Comparison of ENCODE assay signal across 8 cellular contexts in genomic region chr12:131929530-131930456, GRCh38. TPM values are rescaled to one million over a fixed set of nuclear protein-coding genes. Genes with fewer than 3 reads are reported as not detected.
DNase-seq lines count a peak whose midpoint lies in the region; ATAC-seq, FAIRE-seq and TF ChIP-seq lines count a peak whose summit lies in the region.

No MANE protein-coding gene starts in this region.

- H2AFZ ChIP-seq in H1 (ENCODE audit: low read length) = no peak overlapping the region

- peak; percentile 13 for ATAC-seq in HG03432 (IDR thresholded peaks at IDR 0.05; ENCODE audit: unreplicated experiment)
- ATAC-seq in upper lobe of right lung = peak; percentile 4
- ATAC-seq in GM19463 (IDR thresholded peaks at IDR 0.05; ENCODE audit: unreplicated experiment) = no peak

- H3K27me3 ChIP-seq in H1 (replicated peaks in 1 of 4; ENCODE audit: control insufficient read depth in 3 of 4, extremely low read depth in 1 of 4, insufficient read depth in 3 of 4, low read length in 3 of 4) = no peaks in the 10 kb centered on the region
- no peaks in the 10 kb centered on the region for H3K27me3 ChIP-seq in muscle layer of duodenum (ENCODE audit: low read depth, low read length)
- no peaks in the 10 kb centered on the region for H3K27me3 ChIP-seq in upper lobe of right lung

- H3K36me3 ChIP-seq in H1 (ENCODE audit: control insufficient read depth in 2 of 4, insufficient read depth in 4 of 4, low read length in 3 of 4) (peaks cover 21 to 41% (median 29%) of the 10 kb centered on the region in 4 experiments), muscle layer of duodenum (ENCODE audit: control insufficient read depth in 1 of 2, insufficient read depth in 2 of 2, low read length in 2 of 2) (peaks cover 18 to 28% of the 10 kb centered on the region in 2 donors), upper lobe of right lung (peaks cover 29% of the 10 kb centered on the region)

- peak overlapping the region; percentile 16; the same call in 1 of the 2 replicates for H3K27ac ChIP-seq in H1 (ENCODE audit: low read depth, low read length)
- H3K27ac ChIP-seq in muscle layer of duodenum (ENCODE audit: low read length) = no peak overlapping the region
- peak overlapping the region; percentile 32 for H3K27ac ChIP-seq in upper lobe of right lung

- no peak overlapping the region for H3K14ac ChIP-seq in H1 (ENCODE audit: insufficient read length)

- intact Hi-C loops in upper lobe of right lung (cut with DNase I) = no loop called here

- H2BK5ac ChIP-seq in H1 (ENCODE audit: low read depth, low read length) = peak overlapping the region; percentile 71; the same call in 1 of the 2 replicates

- no peak overlapping the region for H2BK15ac ChIP-seq in H1 (ENCODE audit: low read length)

- no peaks in the 10 kb centered on the region; a peak in 1 of 4 replicates for H3K9me3 ChIP-seq in H1 (ENCODE audit: insufficient read depth in 2 of 2, low read depth in 1 of 2, low read length in 1 of 2)
- H3K9me3 ChIP-seq in muscle layer of duodenum (ENCODE audit: control insufficient read depth in 1 of 2, low read length in 2 of 2) = no peaks in the 10 kb centered on the region
- H3K9me3 ChIP-seq in upper lobe of right lung = no peaks in the 10 kb centered on the region

- H3K4ac ChIP-seq in H1 (replicated peaks; ENCODE audit: insufficient read length, low read depth, low read length) = peak overlapping the region; percentile 85

- H4K91ac ChIP-seq in H1 (replicated peaks; ENCODE audit: insufficient read length, low read length) = peak overlapping the region; percentile 47

- no peak for TF ChIP-seq RAD21 in H1 (IDR thresholded peaks at IDR 0.05 in 1 of 2, conservative IDR thresholded peaks at IDR 0.05 in 1 of 2; ENCODE audit: low read depth in 2 of 2, low read length in 2 of 2)

- TF ChIP-seq EP300 in H1 (IDR thresholded peaks at IDR 0.05; ENCODE audit: borderline replicate concordance in 1 of 2, low read depth in 2 of 2, low read length in 2 of 2) = no peak

- H3K56ac ChIP-seq in H1 (replicated peaks; ENCODE audit: insufficient read length, low read depth, low read length) = peak overlapping the region; percentile 5

- H3K79me1 ChIP-seq in H1 (ENCODE audit: low read depth, low read length) = peaks cover 8% of the 10 kb centered on the region

- peak overlapping the region; percentile 83 for H3K18ac ChIP-seq in H1 (ENCODE audit: extremely low read depth, low read length)

- H4K8ac ChIP-seq in H1 (ENCODE audit: extremely low read depth, insufficient read depth, low read length) = peak overlapping the region; percentile 98

- WGBS in H1 (ENCODE audit: extremely low coverage in 1 of 2, insufficient coverage in 1 of 2, insufficient read length in 1 of 2, insufficient replicate concordance in 2 of 2, low coverage in 1 of 2, low lambda C conversion rate in 2 of 2, missing lambda C conversion rate in 1 of 2), 2 experiments = 2% methylated on average over 37 of the region's 91 CpGs; no CpG with 5 or more reads in 1 of the 2 experiments

- H3K23me2 ChIP-seq in H1 (ENCODE audit: low read depth, low read length) = peaks cover 6% of the 10 kb centered on the region; the same call in 1 of the 2 replicates

- peaks cover 3 to 12% of the 10 kb centered on the region in 2 experiments for H4K20me1 ChIP-seq in H1 (replicated peaks in 1 of 2; ENCODE audit: control insufficient read depth in 1 of 2, insufficient read depth in 2 of 2, low read length in 2 of 2)

- no peak overlapping the region for H4K5ac ChIP-seq in H1 (ENCODE audit: insufficient read length, low read depth, low read length)

- POLR2A ChIA-PET in H1 (lab: Charles Lee; ENCODE audit: partially characterized antibody) = interaction anchor here (0.6 to 5.2 kb wide), 29 partner anchors 9 to 780 kb away, joined by 3 to 33 read pairs (median 5); partner anchors contain the start of gene EP400

- CTCF ChIA-PET in H1 (lab: Charles Lee; ENCODE audit: partially characterized antibody) = interaction anchor here (0.7 to 1.2 kb wide), 5 partner anchors 10 to 72 kb away, joined by 3 read pairs; no protein-coding TSS in a partner anchor

- TF ChIP-seq POLR2A in H1 (IDR thresholded peaks at IDR 0.05; ENCODE audit: control extremely low read depth in 1 of 2, low read depth in 2 of 2, low read length in 2 of 2) = peak in 1 of 2 experiments; percentile 13; a peak in 1 of 3 replicates

- H2BK20ac ChIP-seq in H1 (ENCODE audit: low read length) = no peak overlapping the region

- peak overlapping the region; percentile 59 to 79 (median 74) for H3K9ac ChIP-seq in H1 (replicated peaks in 1 of 4; ENCODE audit: extremely low read depth in 1 of 4, low read depth in 3 of 4, low read length in 3 of 4)

- H2BK12ac ChIP-seq in H1 (ENCODE audit: low read depth, low read length) = no peak overlapping the region

- DNase-seq in DMS53 (lab: John Stamatoyannopoulos, UW) = peak; percentile 70
- DNase-seq in DMS53 treated with DMSO at 0.1 percent for 48 hours (lab: John Stamatoyannopoulos, UW; ENCODE audit: unreplicated experiment) = no peak
- peak; percentile 49 for DNase-seq in activated CD4-positive, CD25-positive, alpha-beta regulatory T cell treated with anti-CD3 and anti-CD28 coated beads, Interleukin-2, amount 50 U/mL, for 72 hours
- no peak for DNase-seq in H1 (ENCODE audit: low read depth in 1 of 2, low spot score in 2 of 2)
- DNase-seq in upper lobe of right lung = no peak

- no peak overlapping the region for H3K23ac ChIP-seq in H1 (ENCODE audit: insufficient read length)

- H3K4me2 ChIP-seq in H1 (ENCODE audit: insufficient read depth in 1 of 2, low read depth in 2 of 2, low read length in 2 of 2) = peak overlapping the region; percentile 91 to 99

- peaks cover 0 to 16% of the 10 kb centered on the region in 2 experiments; a peak in 3 of 4 replicates for H3K79me2 ChIP-seq in H1 (ENCODE audit: control insufficient read depth in 1 of 2, insufficient read depth in 2 of 2, low read length in 2 of 2)

- H3K4me1 ChIP-seq in H1 (replicated peaks in 1 of 4; ENCODE audit: control insufficient read depth in 3 of 4, insufficient read depth in 4 of 4, low read length in 3 of 4) (peaks cover 0 to 7% (median 2%) of the 10 kb centered on the region in 4 experiments; a peak in 2 of 7 replicates), muscle layer of duodenum (ENCODE audit: control insufficient read depth in 1 of 2, insufficient read depth in 2 of 2, low read length in 2 of 2) (peaks cover 0 to 10% of the 10 kb centered on the region in 2 donors), upper lobe of right lung (peaks cover 9% of the 10 kb centered on the region)

- no peak overlapping the region for H2BK120ac ChIP-seq in H1 (replicated peaks; ENCODE audit: low read depth, low read length)

- FAIRE-seq in H1 (lab: Jason Lieb, UNC) = no peak

- H2AK5ac ChIP-seq in H1 (ENCODE audit: low read depth, low read length) = no peak overlapping the region

- no peak for TF ChIP-seq CTCF in H1 (IDR thresholded peaks at IDR 0.05; ENCODE audit: control extremely low read depth in 1 of 3, insufficient read depth in 1 of 3, low read depth in 1 of 3, low read length in 3 of 3)
- no peak for TF ChIP-seq CTCF in upper lobe of right lung (IDR thresholded peaks at IDR 0.05)

- H3K4me3 ChIP-seq in H1 (ENCODE audit: extremely low read depth in 1 of 4, insufficient read depth in 2 of 4, low read depth in 3 of 4, low read length in 4 of 4) = peak overlapping the region; percentile 50 to 85 (median 74)
- peak overlapping the region; percentile 69 to 90 for H3K4me3 ChIP-seq in muscle layer of duodenum (ENCODE audit: low read depth in 1 of 2, low read length in 2 of 2)
- peak overlapping the region; percentile 88 for H3K4me3 ChIP-seq in upper lobe of right lung

TF ChIP-seq in H1, 55 proteins besides CTCF, POLR2A, EP300 and RAD21 (continues in another document):
- no peak for TF ChIP-seq KDM1A (IDR thresholded peaks at IDR 0.05; ENCODE audit: borderline replicate concordance, low read length)
- TF ChIP-seq PHF8 (conservative IDR thresholded peaks at IDR 0.05; ENCODE audit: low read depth, low read length) = peak; percentile 31; the same call in 1 of the 2 replicates
- peak; percentile 27 for TF ChIP-seq KDM4A (IDR thresholded peaks at IDR 0.05; ENCODE audit: low read depth, low read length, severe bottlenecking)
- TF ChIP-seq TAF1 (IDR thresholded peaks at IDR 0.05; ENCODE audit: low read depth, low read length) = no peak
- TF ChIP-seq CEBPB (IDR thresholded peaks at IDR 0.05; ENCODE audit: low read depth, low read length) = no peak
- peak; percentile 22 for TF ChIP-seq TAF7 (optimal IDR thresholded peaks at IDR 0.05; ENCODE audit: borderline replicate concordance, low read depth, low read length)

RNA-seq across cellular contexts. Expression of gene PUS1, which starts 0.7 kb away (rescaled TPM):
- 81.2 and 82.5 TPM in 2 replicates for total RNA-seq in H1 (2021; fragmentation: NEBNext Ultra II Directional; extraction: Animal tissue kit (Norgen Biotek cat#: 25700))
- polyA plus RNA-seq in H1 (2011; rRNA removed) = 48.1 and 65.7 TPM in 2 replicates
- polyA plus RNA-seq in H1 (2011; cell fraction: cytosol; rRNA removed) = 74.1 TPM
- polyA plus RNA-seq in H1 (2011; cell fraction: nucleus; rRNA removed) = 85.2 TPM
- polyA plus RNA-seq in H1 (2012, experiment 1 of 2) = 57.7 to 80.3 TPM (median 73.5 TPM) in 4 replicates
- polyA plus RNA-seq in H1 (2012, experiment 2 of 2) = 51.6 TPM
- polyA plus RNA-seq in H1 (2013, experiment 1 of 2) = 42.1 TPM
- polyA plus RNA-seq in H1 (2013, experiment 2 of 2) = 42.7 TPM
- 28.4 and 37.6 TPM in 2 replicates for polyA minus RNA-seq in H1 (2011; rRNA and poly(A)+ RNA removed)
- polyA minus RNA-seq in H1 (2011; cell fraction: cytosol; rRNA and poly(A)+ RNA removed) = 50.9 TPM
- polyA minus RNA-seq in H1 (2011; cell fraction: nucleus; rRNA and poly(A)+ RNA removed) = 40.6 TPM
- total RNA-seq in upper lobe of right lung = 19.9 TPM

RNA-seq across cellular contexts. Expression of gene EP400, which starts 19.9 kb away (rescaled TPM):
- 69.6 and 69.7 TPM in 2 replicates for total RNA-seq in H1 (2021; fragmentation: NEBNext Ultra II Directional; extraction: Animal tissue kit (Norgen Biotek cat#: 25700))
- 13.1 and 16.2 TPM in 2 replicates for polyA plus RNA-seq in H1 (2011; rRNA removed)
- 9.9 TPM for polyA plus RNA-seq in H1 (2011; cell fraction: cytosol; rRNA removed)
- polyA plus RNA-seq in H1 (2011; cell fraction: nucleus; rRNA removed) = 43.9 TPM
- 41.3 to 47.5 TPM (median 44.4 TPM) in 4 replicates for polyA plus RNA-seq in H1 (2012, experiment 1 of 2)
- 14.9 TPM for polyA plus RNA-seq in H1 (2012, experiment 2 of 2)
- polyA plus RNA-seq in H1 (2013, experiment 1 of 2) = 29.6 TPM
- polyA plus RNA-seq in H1 (2013, experiment 2 of 2) = 24.5 TPM
- polyA minus RNA-seq in H1 (2011; rRNA and poly(A)+ RNA removed) = 22.0 and 23.0 TPM in 2 replicates
- polyA minus RNA-seq in H1 (2011; cell fraction: cytosol; rRNA and poly(A)+ RNA removed) = 27.4 TPM
- 33.5 TPM for polyA minus RNA-seq in H1 (2011; cell fraction: nucleus; rRNA and poly(A)+ RNA removed)
- 41.4 TPM for total RNA-seq in upper lobe of right lung

RNA-seq across cellular contexts. Expression of gene ULK1, which starts 35.4 kb away (rescaled TPM):
- total RNA-seq in H1 (2021; fragmentation: NEBNext Ultra II Directional; extraction: Animal tissue kit (Norgen Biotek cat#: 25700)) = 44.1 and 48.5 TPM in 2 replicates
- polyA plus RNA-seq in H1 (2011; rRNA removed) = 13.0 and 26.4 TPM in 2 replicates
- polyA plus RNA-seq in H1 (2011; cell fraction: cytosol; rRNA removed) = 11.9 TPM
- polyA plus RNA-seq in H1 (2011; cell fraction: nucleus; rRNA removed) = 127 TPM
- 26.7 to 43.8 TPM (median 39.0 TPM) in 4 replicates for polyA plus RNA-seq in H1 (2012, experiment 1 of 2)
- polyA plus RNA-seq in H1 (2012, experiment 2 of 2) = 26.9 TPM
- polyA plus RNA-seq in H1 (2013, experiment 1 of 2) = 23.4 TPM
- 23.0 TPM for polyA plus RNA-seq in H1 (2013, experiment 2 of 2)
- polyA minus RNA-seq in H1 (2011; rRNA and poly(A)+ RNA removed) = 12.9 and 16.5 TPM in 2 replicates
- polyA minus RNA-seq in H1 (2011; cell fraction: cytosol; rRNA and poly(A)+ RNA removed) = 29.4 TPM
- 42.7 TPM for polyA minus RNA-seq in H1 (2011; cell fraction: nucleus; rRNA and poly(A)+ RNA removed)
- 32.4 TPM for total RNA-seq in upper lobe of right lung

Comparison
In these comparisons a context has a peak if more than half of its experiments do, and no peak if none do; other contexts are left out.
1. DNase-seq: peak in DMS53 (single experiment) and activated CD4-positive, CD25-positive, alpha-beta regulatory T cell treated with anti-CD3 and anti-CD28 coated beads, Interleukin-2, amount 50 U/mL, for 72 hours (single experiment); none in DMS53 treated with DMSO at 0.1 percent for 48 hours (single experiment), H1 (0 of 2) and upper lobe of right lung (single experiment).
2. Peak in every context shown above with its lines, with median percentiles within 50 percentile points of each other: H3K4me3 ChIP-seq.